In genomic region chrX:43679058-43679457, GRCh38 we compare ENCODE assay signal across 25 cellular contexts. TPM values are rescaled to one million over a fixed set of nuclear protein-coding genes. Genes with fewer than 3 reads are reported as not detected.
"Had no signal": no experiment of that assay in that cellular context is flagged by ENCODE, and none has a peak within 500 bp of the region (broad histone marks: within the 10 kb centered on the region; RNA-seq: fewer than 3 reads in every experiment).

No MANE protein-coding gene starts in this region.

- H3K4me1 ChIP-seq: right atrium auricular region, testis, vagina had no signal

- H3K27me3 ChIP-seq: left lung, ovary, right atrium auricular region, right lobe of liver, testis, thyroid gland, vagina had no signal

- H3K4me3 ChIP-seq: left lung, lung, mucosa of descending colon, ovary, right atrium auricular region, right lobe of liver, smooth muscle cell, testis, thyroid gland, vagina had no signal

- DNase-seq: hypothalamus; immature natural killer cell; islet precursor cell; kidney glomerular epithelial cell; left cardiac atrium; left lung; midbrain; mucosa of descending colon; naive thymus-derived CD4-positive, alpha-beta T cell; ovary; right lobe of liver; stimulated activated CD4-positive, alpha-beta T cell treated with anti-CD3 and anti-CD28 coated beads, Interleukin-1b, Interleukin-23, amount 100 ng/mL, for 48 hours; stimulated activated CD4-positive, alpha-beta T cell treated with anti-CD3 and anti-CD28 coated beads, Interleukin-2, amount 100 ng/mL, for 48 hours; stimulated activated CD4-positive, alpha-beta T cell treated with anti-CD3 and anti-CD28 coated beads, Interleukin-4, amount 100 ng/mL, for 4 hours; stimulated activated CD8-positive, alpha-beta memory T cell treated with anti-CD3 and anti-CD28 coated beads, Interleukin-4, amount 100 ng/mL, for 48 hours; stimulated activated naive CD4-positive, alpha-beta T cell treated with Interleukin-2 at 50 U/mL for 16 hours; stimulated activated naive CD8-positive, alpha-beta T cell treated with anti-CD3 and anti-CD28 coated beads, Interleukin-15, amount 100 ng/mL, for 72 hours; testis; thyroid gland had no signal

- H3K27ac ChIP-seq: left lung, ovary, right atrium auricular region, right lobe of liver, testis, thyroid gland, vagina had no signal

- H3K9me3 ChIP-seq: left lung, mucosa of descending colon, ovary, right atrium auricular region, right lobe of liver, testis, thyroid gland, vagina had no signal

- ATAC-seq: left cardiac atrium; left lung; mucosa of descending colon; naive thymus-derived CD4-positive, alpha-beta T cell; natural killer cell treated with Interleukin-12 subunit alpha and Interleukin-12 subunit beta and Interleukin-15 and Interleukin-18, amount 100 ng/mL, for 72 hours; stimulated activated memory B cell treated with anti-CD40 and anti-IgM and Interleukin-4, amounts not matched to agents 10 μg/mL and 1 μg/mL and 100 μg/mL, for 72 hours; stimulated activated naive CD8-positive, alpha-beta T cell treated with anti-CD3 and anti-CD28 coated beads, Interleukin-15, amount 100 ng/mL, for 72 hours had no signal

- H3K36me3 ChIP-seq: left lung, ovary, right lobe of liver, vagina had no signal

RNA-seq across cellular contexts. Expression of gene MAOA, which starts 23.0 kb away (rescaled TPM):
- polyA plus RNA-seq: immature natural killer cell had no signal
